9 cellular contexts compared by ENCODE assay signal in genomic region chr6:139334791-139335446, GRCh38. TPM values are rescaled to one million over a fixed set of nuclear protein-coding genes. Genes with fewer than 3 reads are reported as not detected.
DNase-seq lines count a peak whose midpoint lies in the region; ATAC-seq, FAIRE-seq and TF ChIP-seq lines count a peak whose summit lies in the region.
"Had no signal": no experiment of that assay in that cellular context is flagged by ENCODE, and none has a peak within 500 bp of the region (broad histone marks: within the 10 kb centered on the region; RNA-seq: fewer than 3 reads in every experiment).

No MANE protein-coding gene starts in this region.

- TF ChIP-seq CTCF in body of pancreas (IDR thresholded peaks at IDR 0.05) (no peak), kidney (IDR thresholded peaks at IDR 0.05; ENCODE audit: borderline replicate concordance, extremely low read depth, insufficient read depth) (no peak)

- H3K36me3 ChIP-seq in body of pancreas (replicated peaks in 1 of 2; ENCODE audit: insufficient read depth in 1 of 2, low read depth in 2 of 2) (no peaks in the 10 kb centered on the region), subcutaneous abdominal adipose tissue (ENCODE audit: control insufficient read depth in 5 of 5, insufficient read depth in 5 of 5, low read length in 5 of 5) (no peaks in the 10 kb centered on the region), kidney (ENCODE audit: control insufficient read depth in 1 of 2, insufficient read depth in 2 of 2, low read length in 2 of 2) (no peaks in the 10 kb centered on the region), MG63 (no peaks in the 10 kb centered on the region)

- FAIRE-seq in kidney (lab: Jason Lieb, UNC) = no peak

- TF ChIP-seq POLR2A in body of pancreas (IDR thresholded peaks at IDR 0.05) = no peak

- WGBS in body of pancreas, 2 donors = 55 to 70% methylated on average over 5 of the region's 5 CpGs

- H3K27ac ChIP-seq in body of pancreas (peak overlapping the region in 1 of 4 donors; percentile 1), subcutaneous abdominal adipose tissue (ENCODE audit: low read depth, low read length) (peak overlapping the region; percentile 31), kidney (ENCODE audit: low read depth in 2 of 2, low read length in 2 of 2) (no peak overlapping the region)

- DNase-seq in HT1080 (ENCODE audit: low read depth) = peak; percentile 73
- DNase-seq in body of pancreas = peak in 1 of 4 donors; percentile 16
- peak; percentile 73 for DNase-seq in inferior parietal cortex (ENCODE audit: extremely low spot score)
- no peak for DNase-seq in kidney
- DNase-seq in MG63 = no peak
- DNase-seq in LoVo (ENCODE audit: low spot score) = no peak

- H3K4me3 ChIP-seq in body of pancreas = no peak overlapping the region
- H3K4me3 ChIP-seq in subcutaneous abdominal adipose tissue (ENCODE audit: low read depth in 1 of 5, low read length in 5 of 5) = no peak overlapping the region
- H3K4me3 ChIP-seq in kidney (ENCODE audit: low read length in 2 of 2) = no peak overlapping the region
- H3K4me3 ChIP-seq in MG63 = no peak overlapping the region

- H3K9me3 ChIP-seq in body of pancreas = no peaks in the 10 kb centered on the region
- H3K9me3 ChIP-seq in subcutaneous abdominal adipose tissue (ENCODE audit: control insufficient read depth in 5 of 5, low read length in 5 of 5) = no peaks in the 10 kb centered on the region
- H3K9me3 ChIP-seq in kidney (ENCODE audit: control insufficient read depth in 1 of 2, low read length in 2 of 2) = no peaks in the 10 kb centered on the region
- H3K9me3 ChIP-seq in MG63 = no peaks in the 10 kb centered on the region

- H3K9ac ChIP-seq in subcutaneous abdominal adipose tissue (ENCODE audit: low read length in 5 of 5) (no peak overlapping the region), kidney (ENCODE audit: low read length in 2 of 2) (no peak overlapping the region)

- intact Hi-C loops in body of pancreas (cut with DNase I) = no loop called here
- intact Hi-C loops in kidney (cut with DNase I) = no loop called here

- H3K27me3 ChIP-seq in body of pancreas (no peaks in the 10 kb centered on the region), subcutaneous abdominal adipose tissue (ENCODE audit: control insufficient read depth in 5 of 5, insufficient read depth in 4 of 5, low read length in 5 of 5) (no peaks in the 10 kb centered on the region), MG63 (no peaks in the 10 kb centered on the region)

- H3K4me1 ChIP-seq in body of pancreas = no peaks in the 10 kb centered on the region
- peaks cover 0 to 20% (median 17%) of the 10 kb centered on the region in 5 donors for H3K4me1 ChIP-seq in subcutaneous abdominal adipose tissue (ENCODE audit: control insufficient read depth in 5 of 5, insufficient read depth in 5 of 5, low read length in 5 of 5)
- H3K4me1 ChIP-seq in kidney (ENCODE audit: control insufficient read depth in 1 of 2, insufficient read depth in 1 of 2, low read depth in 1 of 2, low read length in 2 of 2) = no peaks in the 10 kb centered on the region

- ATAC-seq in body of pancreas (peak; percentile 52), HG03139 (IDR thresholded peaks at IDR 0.05; ENCODE audit: unreplicated experiment) (no peak)

RNA-seq across cellular contexts. Expression of gene CITED2, which starts 39.5 kb away (rescaled TPM):
- total RNA-seq in HT1080 (2014; rRNA removed; shearing (Covaris generic)) = 54.5 and 82.3 TPM in 2 replicates
- 72.2 and 74.7 TPM in 2 replicates for polyA plus RNA-seq in HT1080 (2015; cell fraction: cytosol; rRNA removed)
- 97.8 and 98.5 TPM in 2 replicates for polyA plus RNA-seq in HT1080 (2015; cell fraction: nucleus; rRNA removed)
- total RNA-seq in body of pancreas (10 to 100 TPM; 64.1 to 82.1 TPM), kidney (215 TPM)
- polyA plus RNA-seq in kidney (ENCODE audit: insufficient read depth, low read depth, low replicate concordance) = 72.1 TPM
- total RNA-seq in MG63 (2014; rRNA removed; shearing (Covaris generic); ENCODE audit: low replicate concordance) = 112 and 114 TPM in 2 replicates

RNA-seq across cellular contexts. Expression of gene TXLNB, which starts 43.1 kb away (rescaled TPM):
- 0.07 and 0.40 TPM in 2 replicates for total RNA-seq in HT1080 (2014; rRNA removed; shearing (Covaris generic))
- polyA plus RNA-seq in HT1080 (2015; cell fraction: cytosol; rRNA removed) = 0.05 and 0.06 TPM in 2 replicates
- polyA plus RNA-seq in HT1080 (2015; cell fraction: nucleus; rRNA removed) = 0.24 and 0.29 TPM in 2 replicates
- total RNA-seq in body of pancreas (not detected), kidney (0.66 TPM)
- 0.13 TPM for polyA plus RNA-seq in kidney (ENCODE audit: insufficient read depth, low read depth, low replicate concordance)
- total RNA-seq in MG63 (2014; rRNA removed; shearing (Covaris generic); ENCODE audit: low replicate concordance) = not detected in 2 replicates
- total RNA-seq: kidney epithelial cell had no signal

Comparison
In these comparisons a context has a peak if more than half of its experiments do, and no peak if none do; other contexts are left out.
1. DNase-seq: peak in HT1080 (single experiment) and inferior parietal cortex (single experiment); none in kidney (single experiment), MG63 (single experiment) and LoVo (single experiment).